In the genomic region with DNA sequence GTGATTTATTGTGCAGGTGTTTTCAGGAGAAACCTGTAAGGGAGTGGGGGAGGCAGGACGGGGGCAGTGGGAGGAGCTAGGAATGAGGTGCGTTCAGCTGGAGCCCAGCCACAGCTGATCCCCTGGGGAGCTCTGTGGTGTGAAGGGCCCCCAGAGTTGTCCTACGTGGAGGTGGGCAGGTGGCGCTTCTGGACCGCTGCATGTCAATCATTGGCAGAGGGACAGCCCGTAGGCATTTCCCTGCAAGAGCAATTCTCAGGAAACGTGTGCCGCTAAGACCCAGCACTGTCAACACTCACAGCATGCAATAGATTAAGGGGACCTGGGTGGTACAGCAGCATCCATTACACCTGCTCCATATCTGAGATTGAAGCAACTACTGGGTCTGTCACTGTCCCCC, we compare ENCODE assay signal across 11 cellular contexts. TPM values are rescaled to one million over a fixed set of nuclear protein-coding genes. Genes with fewer than 3 reads are reported as not detected.
DNase-seq lines count a peak whose midpoint lies in the region; ATAC-seq and TF ChIP-seq lines count a peak whose summit lies in the region.
"Had no signal": no experiment of that assay in that cellular context is flagged by ENCODE, and none has a peak within 500 bp of the region (broad histone marks: within the 10 kb centered on the region; RNA-seq: fewer than 3 reads in every experiment).

No MANE protein-coding gene starts in this region.

- POLR2A ChIA-PET in CD8-positive, alpha-beta memory T cell (lab: Charles Lee), result no interaction called here
- POLR2A ChIA-PET in HEK293 (lab: Yijun Ruan, JAX) (no interaction called here), GM10248 (lab: Yijun Ruan, JAX) (no interaction called here)

- ATAC-seq in memory B cell (ENCODE audit: low read depth) (no peak), GM18498 (IDR thresholded peaks at IDR 0.05; ENCODE audit: unreplicated experiment) (no peak), HG03378 (IDR thresholded peaks at IDR 0.05; ENCODE audit: unreplicated experiment) (no peak)

- H3K27ac ChIP-seq in CD8-positive, alpha-beta memory T cell (ENCODE audit: low read depth, low read length), result no peak overlapping the region
- H3K27ac ChIP-seq in HEK293 (ENCODE audit: extremely low read depth, low read depth, low read length) (no peak overlapping the region), SU-DHL-6 (ENCODE audit: low read depth, low read length) (peak overlapping the region; percentile 98)
- H3K27ac ChIP-seq: neural progenitor cell had no signal

- H3K36me3 Mint-ChIP-seq in CD8-positive, alpha-beta memory T cell, result peaks cover 0 to 34% (median 17%) of the 10 kb centered on the region in 3 donors
- peaks cover 25% of the 10 kb centered on the region for H3K36me3 Mint-ChIP-seq in memory B cell

- peaks cover 0 to 2% of the 10 kb centered on the region in 2 donors for H3K27me3 Mint-ChIP-seq in CD8-positive, alpha-beta memory T cell
- H3K27me3 Mint-ChIP-seq in memory B cell, result no peaks in the 10 kb centered on the region

- no peaks in the 10 kb centered on the region for H3K27me3 ChIP-seq in CD8-positive, alpha-beta memory T cell (ENCODE audit: insufficient read depth, low read length, poor library complexity, severe bottlenecking)
- H3K27me3 ChIP-seq in SU-DHL-6 (ENCODE audit: low read length), result no peaks in the 10 kb centered on the region
- H3K27me3 ChIP-seq: neural progenitor cell had no signal

- peak in 1 of 5 donors; percentile 10 for DNase-seq in CD8-positive, alpha-beta memory T cell
- DNase-seq in memory B cell (ENCODE audit: low spot score in 2 of 2) (no peak), GM10248 (ENCODE audit: extremely low spot score) (no peak), foreskin melanocyte (no peak)
- DNase-seq: DMS53; effector CD4-positive, alpha-beta T cell had no signal

- H3K9me3 ChIP-seq in CD8-positive, alpha-beta memory T cell (ENCODE audit: low read length), result no peaks in the 10 kb centered on the region
- H3K9me3 ChIP-seq in HEK293 (ENCODE audit: control insufficient read depth, insufficient read depth, low read depth, low read length) (no peaks in the 10 kb centered on the region), SU-DHL-6 (ENCODE audit: insufficient read depth, low read length) (no peaks in the 10 kb centered on the region)

- H3K27ac Mint-ChIP-seq in CD8-positive, alpha-beta memory T cell, result peak overlapping the region in 7 of 8 donors; percentile 79 to 100 (median 99)
- peak overlapping the region; percentile 100 for H3K27ac Mint-ChIP-seq in memory B cell

- H3K9ac ChIP-seq in SU-DHL-6 (ENCODE audit: low read length), result peak overlapping the region; percentile 73; the same call in 1 of the 2 replicates
- H3K9ac ChIP-seq: neural progenitor cell had no signal

- peaks cover 38% of the 10 kb centered on the region for H3K79me2 ChIP-seq in SU-DHL-6 (ENCODE audit: insufficient read depth, low read length)

- H3K4me3 ChIP-seq in CD8-positive, alpha-beta memory T cell (ENCODE audit: low read length), result no peak overlapping the region
- no peak overlapping the region for H3K4me3 ChIP-seq in HEK293 (ENCODE audit: low read depth, low read length)
- H3K4me3 ChIP-seq in SU-DHL-6 (ENCODE audit: insufficient read depth, low read length, poor library complexity, severe bottlenecking), result no peak overlapping the region
- H3K4me3 ChIP-seq: neural progenitor cell had no signal

- peaks cover 81 to 95% (median 91%) of the 10 kb centered on the region in 3 donors for H3K4me1 Mint-ChIP-seq in CD8-positive, alpha-beta memory T cell
- H3K4me1 Mint-ChIP-seq in memory B cell, result peaks cover 73% of the 10 kb centered on the region

- TF ChIP-seq CTCF in HEK293 (tag by site-specific recombination; IDR thresholded peaks at IDR 0.05) (no peak), SU-DHL-6 (IDR thresholded peaks at IDR 0.05; ENCODE audit: insufficient read depth, low read length, poor library complexity, severe bottlenecking) (no peak), GM10248 (IDR thresholded peaks at IDR 0.05; ENCODE audit: control extremely low read depth, extremely low read depth, low read depth, missing control alignments) (no peak)

- H4K20me1 ChIP-seq in SU-DHL-6 (ENCODE audit: low read depth, low read length), result no peaks in the 10 kb centered on the region

- H2AFZ ChIP-seq in SU-DHL-6 (ENCODE audit: low read depth, low read length, severe bottlenecking), result no peak overlapping the region
- H2AFZ ChIP-seq: neural progenitor cell had no signal

- H3K4me1 ChIP-seq in CD8-positive, alpha-beta memory T cell (ENCODE audit: insufficient read depth, low read length), result peaks cover 70% of the 10 kb centered on the region
- no peaks in the 10 kb centered on the region for H3K4me1 ChIP-seq in HEK293 (ENCODE audit: control insufficient read depth, insufficient read depth, low read length)

- peak overlapping the region in 2 of 7 donors; percentile 18 to 29 for H3K4me3 Mint-ChIP-seq in CD8-positive, alpha-beta memory T cell
- peak overlapping the region; percentile 56 for H3K4me3 Mint-ChIP-seq in memory B cell
- H3K4me3 Mint-ChIP-seq: neural progenitor cell had no signal

- no peaks in the 10 kb centered on the region for H3K9me2 ChIP-seq in SU-DHL-6 (replicated peaks; ENCODE audit: insufficient read depth, low read length)

- peak overlapping the region; percentile 76 for H3K4me2 ChIP-seq in SU-DHL-6 (ENCODE audit: low read depth, low read length, poor library complexity, severe bottlenecking)
- H3K4me2 ChIP-seq: neural progenitor cell had no signal

- peaks cover 38% of the 10 kb centered on the region for H3F3A ChIP-seq in SU-DHL-6 (ENCODE audit: insufficient read depth)

- CTCF ChIA-PET in CD8-positive, alpha-beta memory T cell (lab: Charles Lee), result interaction anchor here (1.1 kb wide), 1 partner anchor 13 kb away, joined by 3 read pairs; no protein-coding TSS in a partner anchor
- CTCF ChIA-PET in HEK293 (lab: Yijun Ruan, JAX) (no interaction called here), GM10248 (lab: Yijun Ruan, JAX) (interaction anchor here (1.0 to 3.3 kb wide), 3 partner anchors 11 to 291 kb away, joined by 3 to 14 read pairs (median 4); no protein-coding TSS in a partner anchor)

- no peaks in the 10 kb centered on the region for H3K36me3 ChIP-seq in CD8-positive, alpha-beta memory T cell (ENCODE audit: insufficient read depth, low read length)
- H3K36me3 ChIP-seq in HEK293 (ENCODE audit: control insufficient read depth in 2 of 2, insufficient read depth in 1 of 2, low read length in 2 of 2), result no peaks in the 10 kb centered on the region
- H3K36me3 ChIP-seq in SU-DHL-6 (ENCODE audit: low read length), result peaks cover 3% of the 10 kb centered on the region; the same call in 1 of the 2 replicates
- H3K36me3 ChIP-seq: neural progenitor cell had no signal

- H3K9me3 Mint-ChIP-seq in CD8-positive, alpha-beta memory T cell, result no peaks in the 10 kb centered on the region
- no peaks in the 10 kb centered on the region for H3K9me3 Mint-ChIP-seq in memory B cell
- H3K9me3 Mint-ChIP-seq: neural progenitor cell had no signal

TF ChIP-seq in HEK293, 187 proteins besides CTCF, POLR2A, EP300 and RAD21:
- TF ChIP-seq ZNF37A (tag by site-specific recombination; IDR thresholded peaks at IDR 0.05) (no peak), GLIS1 (tag by site-specific recombination; IDR thresholded peaks at IDR 0.05) (peak; percentile 70), ZNF426 (tag by site-specific recombination; IDR thresholded peaks at IDR 0.05) (no peak), EGR2 (tag by site-specific recombination; IDR thresholded peaks at IDR 0.05; ENCODE audit: low read depth) (0 out of 2 replicates have a peak, but pooled peaks have one; percentile 22), ZNF623 (tag by site-specific recombination; IDR thresholded peaks at IDR 0.05) (no peak)

RNA-seq across cellular contexts. Expression of gene RASSF2, which starts 13.7 kb away (rescaled TPM):
- 10 to 100 TPM; 40.7 to 41.2 TPM for total RNA-seq in CD8-positive, alpha-beta memory T cell
- polyA plus RNA-seq in CD8-positive, alpha-beta memory T cell, result 45.0 TPM
